14 cellular contexts compared by ENCODE assay signal in genomic region chr3:47890832-47891620, GRCh38.
DNase-seq lines count a peak whose midpoint lies in the region; ATAC-seq and TF ChIP-seq lines count a peak whose summit lies in the region.
"Had no signal": no experiment of that assay in that cellular context is flagged by ENCODE, and none has a peak within 500 bp of the region (broad histone marks: within the 10 kb centered on the region; RNA-seq: fewer than 3 reads in every experiment).

No MANE protein-coding gene starts in this region.

- no peaks in the 10 kb centered on the region for H3K9me3 ChIP-seq in esophagus squamous epithelium
- no peaks in the 10 kb centered on the region for H3K9me3 ChIP-seq in mesodermal cell (ENCODE audit: control insufficient read depth, low read length)
- H3K9me3 ChIP-seq in CD4-positive, alpha-beta T cell (ENCODE audit: control insufficient read depth, low read length), result no peaks in the 10 kb centered on the region

- H3K36me3 ChIP-seq in esophagus squamous epithelium, result peaks cover 0 to 59% (median 0%) of the 10 kb centered on the region in 3 donors
- H3K36me3 ChIP-seq in mesodermal cell (ENCODE audit: control insufficient read depth, insufficient read depth, low read length), result peaks cover 72% of the 10 kb centered on the region

- H3K27me3 ChIP-seq in esophagus squamous epithelium, result no peaks in the 10 kb centered on the region
- H3K27me3 ChIP-seq in CD4-positive, alpha-beta T cell (ENCODE audit: control insufficient read depth, insufficient read depth, low read length), result no peaks in the 10 kb centered on the region

- no peak overlapping the region for H3K4me3 Mint-ChIP-seq in stimulated activated effector memory CD8-positive, alpha-beta T cell treated with anti-CD3 and anti-CD28 coated beads, Interleukin-12 subunit alpha, Interleukin-12 subunit beta, amount 100 ng/mL, for 72 hours
- H3K4me3 Mint-ChIP-seq in CD4-positive, alpha-beta T cell, result no peak overlapping the region
- H3K4me3 Mint-ChIP-seq: CD14-positive monocyte had no signal

- intact Hi-C loops in esophagus squamous epithelium (cut with DNase I), result no loop called here
- intact Hi-C loops in CD4-positive, alpha-beta T cell (cut with DNase I, micrococcal nuclease), result no loop called here

- no peak for TF ChIP-seq CTCF in esophagus squamous epithelium (IDR thresholded peaks at IDR 0.05)
- TF ChIP-seq CTCF in CD4-positive, alpha-beta T cell (IDR thresholded peaks at IDR 0.05), result no peak

- no peak for ATAC-seq in stimulated activated effector memory CD8-positive, alpha-beta T cell treated with anti-CD3 and anti-CD28 coated beads, Interleukin-12 subunit alpha, Interleukin-12 subunit beta, amount 100 ng/mL, for 72 hours
- no peak for ATAC-seq in HG02610 (IDR thresholded peaks at IDR 0.05; ENCODE audit: unreplicated experiment)
- no peak for ATAC-seq in CD4-positive, alpha-beta T cell (ENCODE audit: poor library complexity)

- peaks cover 64% of the 10 kb centered on the region for H3K36me3 Mint-ChIP-seq in stimulated activated effector memory CD8-positive, alpha-beta T cell treated with anti-CD3 and anti-CD28 coated beads, Interleukin-12 subunit alpha, Interleukin-12 subunit beta, amount 100 ng/mL, for 72 hours
- H3K36me3 Mint-ChIP-seq in CD4-positive, alpha-beta T cell (ENCODE audit: low read depth), result peaks cover 44% of the 10 kb centered on the region

- no peaks in the 10 kb centered on the region for H3K27me3 Mint-ChIP-seq in CD4-positive, alpha-beta T cell

- WGBS in esophagus squamous epithelium, 2 donors, result 50 to 73% methylated on average over 8 of the region's 10 CpGs
- 79 to 88% methylated on average over 9 to 10 of the region's 10 CpGs for WGBS in mesodermal cell (ENCODE audit: insufficient coverage in 2 of 2), 2 experiments

- H3K27ac ChIP-seq in esophagus squamous epithelium (peak overlapping the region in 3 of 4 donors; percentile 45 to 56 (median 55)), mesodermal cell (ENCODE audit: low read depth, low read length, severe bottlenecking) (peak overlapping the region; percentile 86)
- H3K27ac ChIP-seq in CD4-positive, alpha-beta T cell (ENCODE audit: low read depth, low read length), result no peak overlapping the region
- H3K27ac ChIP-seq: epithelial cell of prostate had no signal

- H3K4me3 ChIP-seq in esophagus squamous epithelium (no peak overlapping the region), mesodermal cell (ENCODE audit: extremely low read depth, insufficient read depth, low read length, poor library complexity, severe bottlenecking) (no peak overlapping the region)

- H3K4me1 ChIP-seq in esophagus squamous epithelium, result peaks cover 7 to 30% (median 7%) of the 10 kb centered on the region in 3 donors
- H3K4me1 ChIP-seq in mesodermal cell (ENCODE audit: control insufficient read depth, insufficient read depth, low read length, poor library complexity, severe bottlenecking), result peaks cover 11% of the 10 kb centered on the region

- CTCF ChIA-PET in CD4-positive, alpha-beta T cell (lab: Charles Lee), result interaction anchor here (2.4 kb wide), 1 partner anchor 99 kb away, joined by 8 read pairs; no protein-coding TSS in a partner anchor

- H3K4me1 Mint-ChIP-seq in stimulated activated effector memory CD8-positive, alpha-beta T cell treated with anti-CD3 and anti-CD28 coated beads, Interleukin-12 subunit alpha, Interleukin-12 subunit beta, amount 100 ng/mL, for 72 hours, result peaks cover 5% of the 10 kb centered on the region
- no peaks in the 10 kb centered on the region for H3K4me1 Mint-ChIP-seq in CD4-positive, alpha-beta T cell (ENCODE audit: low read depth)

- DNase-seq in NCI-H82 treated with DMSO at 0.1 percent for 48 hours (lab: John Stamatoyannopoulos, UW; ENCODE audit: unreplicated experiment) (peak; percentile 87), esophagus squamous epithelium (lab: John Stamatoyannopoulos, UW) (no peak), ACHN (no peak)
- no peak for DNase-seq in stimulated activated effector memory CD8-positive, alpha-beta T cell treated with anti-CD3 and anti-CD28 coated beads, Interleukin-12 subunit alpha, Interleukin-12 subunit beta, amount 100 ng/mL, for 72 hours (ENCODE audit: low spot score in 2 of 2)
- DNase-seq in stimulated activated CD8-positive, alpha-beta memory T cell treated with anti-CD3 and anti-CD28 coated beads, Interleukin-4, amount 100 ng/mL, for 48 hours, result no peak
- no peak for DNase-seq in CD4-positive, alpha-beta T cell
- DNase-seq: activated gamma-delta T cell treated with Interleukin-2 at 50 U/mL for 16 hours; NCI-H2029 treated with DMSO at 0.1 percent for 48 hours; stimulated activated CD4-positive, alpha-beta T cell treated with anti-CD3 and anti-CD28 coated beads, Interleukin-15, amount 100 ng/mL, for 24 hours; stimulated activated naive CD4-positive, alpha-beta T cell had no signal

- no peaks in the 10 kb centered on the region for H3K9me3 Mint-ChIP-seq in stimulated activated effector memory CD8-positive, alpha-beta T cell treated with anti-CD3 and anti-CD28 coated beads, Interleukin-12 subunit alpha, Interleukin-12 subunit beta, amount 100 ng/mL, for 72 hours
- H3K9me3 Mint-ChIP-seq in CD4-positive, alpha-beta T cell, result no peaks in the 10 kb centered on the region

- TF ChIP-seq POLR2A in esophagus squamous epithelium (IDR thresholded peaks at IDR 0.05), result no peak

- in situ Hi-C loops in ACHN (cut with HindIII; ENCODE audit: low pct_ligation_motif_present, low pct_unique_long_range_greater_than_20kb, low sequenced_read_pairs), result no loop called here

- POLR2A ChIA-PET in CD4-positive, alpha-beta T cell (lab: Charles Lee), result no interaction called here

- peak overlapping the region; percentile 67 for H3K27ac Mint-ChIP-seq in stimulated activated effector memory CD8-positive, alpha-beta T cell treated with anti-CD3 and anti-CD28 coated beads, Interleukin-12 subunit alpha, Interleukin-12 subunit beta, amount 100 ng/mL, for 72 hours
- H3K27ac Mint-ChIP-seq in CD4-positive, alpha-beta T cell, result no peak overlapping the region
